ENCODE assay signal across 8 cellular contexts in genomic region chr12:54214553-54215374, GRCh38. TPM values are rescaled to one million over a fixed set of nuclear protein-coding genes. Genes with fewer than 3 reads are reported as not detected.
DNase-seq lines count a peak whose midpoint lies in the region; ATAC-seq and TF ChIP-seq lines count a peak whose summit lies in the region.

No MANE protein-coding gene starts in this region.

- no peaks in the 10 kb centered on the region for H3K79me2 ChIP-seq in SK-N-SH (ENCODE audit: insufficient read depth)

- H3F3A ChIP-seq in SK-N-SH (replicated peaks; ENCODE audit: insufficient read depth) = peaks cover 6% of the 10 kb centered on the region

- H3K9me3 Mint-ChIP-seq in activated naive CD4-positive, alpha-beta T cell treated with anti-CD3 and anti-CD28 coated beads for 36 hours = no peaks in the 10 kb centered on the region
- no peaks in the 10 kb centered on the region for H3K9me3 Mint-ChIP-seq in type B pancreatic cell

- 22% methylated on average over 24 of the region's 31 CpGs for WGBS in SK-N-SH (ENCODE audit: low lambda C conversion rate)

- TF ChIP-seq RAD21 in SK-N-SH (IDR thresholded peaks at IDR 0.05; ENCODE audit: low read length) = peak; percentile 62

- H4K20me1 ChIP-seq in SK-N-SH (ENCODE audit: insufficient read depth) = no peaks in the 10 kb centered on the region

- peak; percentile 100 for TF ChIP-seq CTCF in GM12874 (IDR thresholded peaks at IDR 0.05; ENCODE audit: insufficient read depth, low read depth, low read length)
- TF ChIP-seq CTCF in SK-N-SH (IDR thresholded peaks at IDR 0.05) = peak; percentile 99
- TF ChIP-seq CTCF in type B pancreatic cell (conservative IDR thresholded peaks at IDR 0.05) = peak; percentile 100

- peaks cover 0 to 16% of the 10 kb centered on the region in 2 experiments; a peak in 1 of 4 replicates for H3K4me1 ChIP-seq in SK-N-SH (ENCODE audit: control insufficient read depth in 1 of 2, insufficient read depth in 2 of 2, low read depth in 1 of 2, low read length in 1 of 2)

- H3K4me3 ChIP-seq in SK-N-SH (ENCODE audit: low read depth in 2 of 2, low read length in 1 of 2) = peak overlapping the region; percentile 41 to 62

- H3K36me3 ChIP-seq in SK-N-SH (replicated peaks in 1 of 2; ENCODE audit: control insufficient read depth in 1 of 2, insufficient read depth in 2 of 2, low read length in 1 of 2) = no peaks in the 10 kb centered on the region

- no peak for TF ChIP-seq EP300 in SK-N-SH (IDR thresholded peaks at IDR 0.05; ENCODE audit: borderline replicate concordance in 1 of 2, low read depth in 1 of 2, low read length in 1 of 2)

- DNase-seq in NCI-H1105 treated with DMSO at 0.1 percent for 48 hours (lab: John Stamatoyannopoulos, UW) (peak; percentile 71), SK-N-SH (peak; percentile 92), glomerular visceral epithelial cell (ENCODE audit: extremely low spot score) (peak; percentile 89), pons (ENCODE audit: low spot score) (peak; percentile 85), type B pancreatic cell (ENCODE audit: extremely low spot score, unreplicated experiment) (peak; percentile 93)
- peak; percentile 95 for DNase-seq in activated naive CD4-positive, alpha-beta T cell treated with anti-CD3 and anti-CD28 coated beads for 36 hours

- H3K27ac ChIP-seq in SK-N-SH (ENCODE audit: low read depth in 2 of 2, low read length in 1 of 2) = no peak overlapping the region

- no peaks in the 10 kb centered on the region for H3K36me3 Mint-ChIP-seq in activated naive CD4-positive, alpha-beta T cell treated with anti-CD3 and anti-CD28 coated beads for 36 hours (ENCODE audit: low read depth)
- no peaks in the 10 kb centered on the region for H3K36me3 Mint-ChIP-seq in type B pancreatic cell

- peak; percentile 82 for ATAC-seq in HG02763 (IDR thresholded peaks at IDR 0.05; ENCODE audit: unreplicated experiment)

- H3K9me3 ChIP-seq in SK-N-SH = no peaks in the 10 kb centered on the region

- peaks cover 4% of the 10 kb centered on the region for H3K27me3 Mint-ChIP-seq in activated naive CD4-positive, alpha-beta T cell treated with anti-CD3 and anti-CD28 coated beads for 36 hours (ENCODE audit: low read depth)
- H3K27me3 Mint-ChIP-seq in type B pancreatic cell = peaks cover 80% of the 10 kb centered on the region

- H3K9ac ChIP-seq in SK-N-SH = no peak overlapping the region

- intact Hi-C loops in activated naive CD4-positive, alpha-beta T cell treated with anti-CD3 and anti-CD28 coated beads for 36 hours (cut with micrococcal nuclease) = loop anchor here (1.0 to 2.0 kb wide), 5 partner anchors 26 to 165 kb away; partner anchors contain the start of genes CBX5, HNRNPA1 and SMUG1

- peak overlapping the region; percentile 61 for H3K4me3 Mint-ChIP-seq in activated naive CD4-positive, alpha-beta T cell treated with anti-CD3 and anti-CD28 coated beads for 36 hours
- no peak overlapping the region for H3K4me3 Mint-ChIP-seq in type B pancreatic cell

- no peaks in the 10 kb centered on the region for H3K27me3 ChIP-seq in SK-N-SH (ENCODE audit: insufficient read depth)

- CTCF ChIA-PET in SK-N-SH (lab: Yijun Ruan, JAX) = interaction anchor here (0.5 to 7.3 kb wide), 83 partner anchors 7 to 516 kb away, joined by 3 to 212 read pairs (median 4); partner anchors contain the start of genes CBX5, COPZ1, HNRNPA1 and HOXC10
- CTCF ChIA-PET in activated naive CD4-positive, alpha-beta T cell treated with anti-CD3 and anti-CD28 coated beads for 36 hours (lab: Charles Lee) = interaction anchor here (0.6 to 4.6 kb wide), 43 partner anchors 8 to 606 kb away, joined by 3 to 40 read pairs (median 4); partner anchors contain the start of genes HOXC10, HOXC6, HOXC8 and HOXC9

- no peak overlapping the region for H2AFZ ChIP-seq in SK-N-SH (ENCODE audit: low read depth)

- POLR2A ChIA-PET in SK-N-SH (lab: Yijun Ruan, JAX) = interaction anchor here (0.7 kb wide), 1 partner anchor 230 kb away, joined by 3 read pairs; the partner anchor contains the start of gene HOXC10

- H3K4me1 Mint-ChIP-seq in activated naive CD4-positive, alpha-beta T cell treated with anti-CD3 and anti-CD28 coated beads for 36 hours (ENCODE audit: low read depth) = peaks cover 21% of the 10 kb centered on the region
- peaks cover 18% of the 10 kb centered on the region for H3K4me1 Mint-ChIP-seq in type B pancreatic cell (ENCODE audit: unreplicated experiment)

- H3K27ac Mint-ChIP-seq in activated naive CD4-positive, alpha-beta T cell treated with anti-CD3 and anti-CD28 coated beads for 36 hours = no peak overlapping the region
- no peak overlapping the region for H3K27ac Mint-ChIP-seq in type B pancreatic cell

- peak overlapping the region; percentile 55 for H3K4me2 ChIP-seq in SK-N-SH

- H3K9me2 ChIP-seq in SK-N-SH = no peaks in the 10 kb centered on the region

TF ChIP-seq in SK-N-SH, 30 proteins besides CTCF, POLR2A, EP300 and RAD21:
- peak; percentile 57; the same call in 1 of the 2 replicates for TF ChIP-seq RCOR1 (IDR thresholded peaks at IDR 0.05; ENCODE audit: low read length)
- 0 out of 2 replicates have a peak, but pooled peaks have one; percentile 2 for TF ChIP-seq YY1 (IDR thresholded peaks at IDR 0.05; ENCODE audit: low read depth)
- TF ChIP-seq, protein P1, sequence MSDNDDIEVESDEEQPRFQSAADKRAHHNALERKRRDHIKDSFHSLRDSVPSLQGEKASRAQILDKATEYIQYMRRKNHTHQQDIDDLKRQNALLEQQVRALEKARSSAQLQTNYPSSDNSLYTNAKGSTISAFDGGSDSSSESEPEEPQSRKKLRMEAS (IDR thresholded peaks at IDR 0.05; ENCODE audit: low read depth) = no peak
- TF ChIP-seq TAF1 (IDR thresholded peaks at IDR 0.05; ENCODE audit: borderline replicate concordance, low read depth, low read length) = peak; percentile 22; the same call in 1 of the 2 replicates
- TF ChIP-seq SMC3 (IDR thresholded peaks at IDR 0.05; ENCODE audit: low read depth, low read length) = peak; percentile 80
- TF ChIP-seq MEF2A (IDR thresholded peaks at IDR 0.05; ENCODE audit: borderline replicate concordance, low read depth) = no peak
- no peak for TF ChIP-seq CHD2 (IDR thresholded peaks at IDR 0.05; ENCODE audit: low read length, partially characterized antibody)
- TF ChIP-seq FOSL2 (IDR thresholded peaks at IDR 0.05; ENCODE audit: borderline replicate concordance, low read depth) = no peak

RNA-seq across cellular contexts. Expression of gene SMUG1, which starts 26.0 kb away (rescaled TPM):
- 61.3 and 78.4 TPM in 2 replicates for polyA plus RNA-seq in SK-N-SH (2012; rRNA removed)
- 42.3 and 50.3 TPM in 2 replicates for polyA plus RNA-seq in SK-N-SH (2012; cell fraction: cytosol; rRNA removed)
- polyA plus RNA-seq in SK-N-SH (2012; cell fraction: nucleus; rRNA removed) = 113 and 138 TPM in 2 replicates
- 10 to 100 TPM; 18.2 to 19.7 TPM for total RNA-seq in activated naive CD4-positive, alpha-beta T cell treated with anti-CD3 and anti-CD28 coated beads for 36 hours
- total RNA-seq in type B pancreatic cell (ENCODE audit: low replicate concordance) = 48.3 and 52.5 TPM in 2 replicates
